Comparison of ENCODE assay signal across 22 cellular contexts in genomic region chr16:83530293-83530692, GRCh38.
DNase-seq lines count a peak whose midpoint lies in the region; ATAC-seq and TF ChIP-seq lines count a peak whose summit lies in the region.
"Had no signal": no experiment of that assay in that cellular context is flagged by ENCODE, and none has a peak within 500 bp of the region (broad histone marks: within the 10 kb centered on the region; RNA-seq: fewer than 3 reads in every experiment).

No MANE protein-coding gene starts in this region.

- H3K27ac ChIP-seq in osteoblast (ENCODE audit: low read depth, low read length), result peak overlapping the region; percentile 64
- no peak overlapping the region for H3K27ac ChIP-seq in tibial nerve
- H3K27ac ChIP-seq: prostate gland, SK-N-MC, skin epidermis, suprapubic skin, uterus had no signal

- peak overlapping the region; percentile 30 for H2AFZ ChIP-seq in osteoblast (ENCODE audit: low read length)

- H3K4me2 ChIP-seq in osteoblast (ENCODE audit: insufficient read depth, low read length), result no peak overlapping the region

- peaks cover 22% of the 10 kb centered on the region for H3K4me1 ChIP-seq in osteoblast (ENCODE audit: insufficient read depth, low read length)
- H3K4me1 ChIP-seq in tibial nerve, result no peaks in the 10 kb centered on the region
- H3K4me1 ChIP-seq: prostate gland, suprapubic skin, uterus had no signal

- H3K4me3 ChIP-seq in osteoblast (ENCODE audit: insufficient read depth, low read length) (no peak overlapping the region), tibial nerve (no peak overlapping the region)
- H3K4me3 ChIP-seq: lung, prostate gland, SK-N-MC, skin epidermis, suprapubic skin, uterus had no signal

- TF ChIP-seq POLR2A in tibial nerve (IDR thresholded peaks at IDR 0.05), result no peak

- H3K9me3 ChIP-seq in osteoblast (ENCODE audit: low read depth, low read length) (no peaks in the 10 kb centered on the region), tibial nerve (no peaks in the 10 kb centered on the region)
- H3K9me3 ChIP-seq: prostate gland, suprapubic skin, uterus had no signal

- no peaks in the 10 kb centered on the region for H3K79me2 ChIP-seq in osteoblast (ENCODE audit: insufficient read depth, low read length)

- no peak for TF ChIP-seq EP300 in tibial nerve (IDR thresholded peaks at IDR 0.05)

- WGBS in tibial nerve, 2 donors, result 64 to 77% methylated on average over 3 of the region's 3 CpGs

- H3K36me3 ChIP-seq in osteoblast (ENCODE audit: insufficient read depth, low read length) (no peaks in the 10 kb centered on the region), tibial nerve (no peaks in the 10 kb centered on the region)
- H3K36me3 ChIP-seq: prostate gland, suprapubic skin, uterus had no signal

- H3K27me3 ChIP-seq in osteoblast (ENCODE audit: insufficient read depth, low read length), result no peaks in the 10 kb centered on the region
- H3K27me3 ChIP-seq in tibial nerve, result no peaks in the 10 kb centered on the region
- H3K27me3 ChIP-seq: suprapubic skin, uterus had no signal

- no peak for ATAC-seq in GM18498 (IDR thresholded peaks at IDR 0.05; ENCODE audit: unreplicated experiment)
- ATAC-seq: activated naive CD4-positive, alpha-beta T cell treated with anti-CD3 and anti-CD28 coated beads, Interleukin-2, amount 50 U/mL, for 72 hours; stimulated activated effector memory CD8-positive, alpha-beta T cell treated with anti-CD3 and anti-CD28 coated beads, Interleukin-12 subunit alpha, Interleukin-12 subunit beta, amount 100 ng/mL, for 72 hours had no signal

- no peaks in the 10 kb centered on the region for H4K20me1 ChIP-seq in osteoblast (ENCODE audit: insufficient read depth, low read length)

- TF ChIP-seq CTCF in osteoblast (IDR thresholded peaks at IDR 0.05; ENCODE audit: extremely low read depth, low read depth, low read length) (no peak), tibial nerve (IDR thresholded peaks at IDR 0.05) (no peak)

- DNase-seq in AG20443 (ENCODE audit: low spot score) (peak; percentile 76), HS-5 (ENCODE audit: low read depth) (peak; percentile 43), amniotic stem cell (lab: John Stamatoyannopoulos, UW) (peak; percentile 17), osteoblast (ENCODE audit: insufficient read length, low spot score, missing footprints) (no peak), HPDE6-E6E7 (ENCODE audit: extremely low spot score) (no peak), NOMO-1 (lab: John Stamatoyannopoulos, UW; ENCODE audit: unreplicated experiment in 2 of 2) (no peak), tibial nerve (ENCODE audit: low spot score in 2 of 2) (no peak)
- DNase-seq: activated CD4-positive, alpha-beta T cell treated with anti-CD3 and anti-CD28 coated beads, Interleukin-2, amount 50 U/mL, for 1 hour; COR-L47; NCI-H1092; NCI-H2029; NCI-H446; stimulated activated CD4-positive, alpha-beta T cell treated with anti-CD3 and anti-CD28 coated beads, Interleukin-2, amount 100 ng/mL, for 24 hours; uterus had no signal

Comparison
In these comparisons a context has a peak if more than half of its experiments do, and no peak if none do; other contexts are left out.
1. DNase-seq: peak in AG20443 (single experiment), HS-5 (single experiment) and amniotic stem cell (single experiment); none in osteoblast (single experiment), HPDE6-E6E7 (single experiment), NOMO-1 (0 of 2) and tibial nerve (0 of 2).